8 cellular contexts compared by ENCODE assay signal in genomic region chr18:9137168-9138066, GRCh38. TPM values are rescaled to one million over a fixed set of nuclear protein-coding genes. Genes with fewer than 3 reads are reported as not detected.
DNase-seq lines count a peak whose midpoint lies in the region; ATAC-seq and TF ChIP-seq lines count a peak whose summit lies in the region.

No MANE protein-coding gene starts in this region.

- DNase-seq in D341Med (ENCODE audit: low spot score) (peak; percentile 92), HT1080 (ENCODE audit: low read depth) (peak; percentile 72), OCI-M1 (lab: John Stamatoyannopoulos, UW) (peak; percentile 93), fibroblast of gingiva (ENCODE audit: low read depth) (peak; percentile 81), natural killer cell (peak; percentile 66)
- DNase-seq in activated T-helper 1 cell treated with anti-CD3 and anti-CD28 coated beads, Interleukin-12 subunit alpha, Interleukin-12 subunit beta, Interleukin-2, Interleukin-4 antibody, amounts not matched to agents 30 ng/mL and 10 ng/mL and 1 ng/mL, durations not matched to agents 14 hours and 24 hours and 36 hours (ENCODE audit: low spot score) = peak; percentile 72

- H3K4me3 Mint-ChIP-seq in activated T-helper 1 cell treated with anti-CD3 and anti-CD28 coated beads, Interleukin-12 subunit alpha, Interleukin-12 subunit beta, Interleukin-2, Interleukin-4 antibody, amounts not matched to agents 30 ng/mL and 10 ng/mL and 1 ng/mL, durations not matched to agents 14 hours and 24 hours and 36 hours = peak overlapping the region; percentile 93
- H3K4me3 Mint-ChIP-seq in natural killer cell = peak overlapping the region; percentile 90
- H3K4me3 Mint-ChIP-seq in stimulated activated naive CD8-positive, alpha-beta T cell treated with anti-CD3 and anti-CD28 coated beads, Interleukin-15, Interleukin-2, amounts not matched to agents 100 ng/mL and 50 ng/mL, for 24 hours = peak overlapping the region; percentile 93

- H3K9me3 Mint-ChIP-seq in activated T-helper 1 cell treated with anti-CD3 and anti-CD28 coated beads, Interleukin-12 subunit alpha, Interleukin-12 subunit beta, Interleukin-2, Interleukin-4 antibody, amounts not matched to agents 30 ng/mL and 10 ng/mL and 1 ng/mL, durations not matched to agents 14 hours and 24 hours and 36 hours = no peaks in the 10 kb centered on the region
- H3K9me3 Mint-ChIP-seq in natural killer cell = no peaks in the 10 kb centered on the region
- H3K9me3 Mint-ChIP-seq in stimulated activated naive CD8-positive, alpha-beta T cell treated with anti-CD3 and anti-CD28 coated beads, Interleukin-15, Interleukin-2, amounts not matched to agents 100 ng/mL and 50 ng/mL, for 24 hours = no peaks in the 10 kb centered on the region

- peaks cover 54% of the 10 kb centered on the region for H3K4me1 Mint-ChIP-seq in activated T-helper 1 cell treated with anti-CD3 and anti-CD28 coated beads, Interleukin-12 subunit alpha, Interleukin-12 subunit beta, Interleukin-2, Interleukin-4 antibody, amounts not matched to agents 30 ng/mL and 10 ng/mL and 1 ng/mL, durations not matched to agents 14 hours and 24 hours and 36 hours (ENCODE audit: low read depth)
- H3K4me1 Mint-ChIP-seq in natural killer cell = peaks cover 47 to 58% of the 10 kb centered on the region in 2 donors
- H3K4me1 Mint-ChIP-seq in stimulated activated naive CD8-positive, alpha-beta T cell treated with anti-CD3 and anti-CD28 coated beads, Interleukin-15, Interleukin-2, amounts not matched to agents 100 ng/mL and 50 ng/mL, for 24 hours (ENCODE audit: low read depth) = peaks cover 65% of the 10 kb centered on the region

- no peaks in the 10 kb centered on the region for H3K27me3 Mint-ChIP-seq in activated T-helper 1 cell treated with anti-CD3 and anti-CD28 coated beads, Interleukin-12 subunit alpha, Interleukin-12 subunit beta, Interleukin-2, Interleukin-4 antibody, amounts not matched to agents 30 ng/mL and 10 ng/mL and 1 ng/mL, durations not matched to agents 14 hours and 24 hours and 36 hours (ENCODE audit: insufficient read depth)
- no peaks in the 10 kb centered on the region for H3K27me3 Mint-ChIP-seq in natural killer cell (ENCODE audit: low read depth in 2 of 2)
- no peaks in the 10 kb centered on the region for H3K27me3 Mint-ChIP-seq in stimulated activated naive CD8-positive, alpha-beta T cell treated with anti-CD3 and anti-CD28 coated beads, Interleukin-15, Interleukin-2, amounts not matched to agents 100 ng/mL and 50 ng/mL, for 24 hours

- ATAC-seq in GM21381 (IDR thresholded peaks at IDR 0.05; ENCODE audit: unreplicated experiment) (peak; percentile 36), natural killer cell (peak; percentile 41 to 56 (median 47))

- peak overlapping the region; percentile 83 for H3K27ac Mint-ChIP-seq in activated T-helper 1 cell treated with anti-CD3 and anti-CD28 coated beads, Interleukin-12 subunit alpha, Interleukin-12 subunit beta, Interleukin-2, Interleukin-4 antibody, amounts not matched to agents 30 ng/mL and 10 ng/mL and 1 ng/mL, durations not matched to agents 14 hours and 24 hours and 36 hours
- peak overlapping the region; percentile 97 to 98 for H3K27ac Mint-ChIP-seq in natural killer cell
- H3K27ac Mint-ChIP-seq in stimulated activated naive CD8-positive, alpha-beta T cell treated with anti-CD3 and anti-CD28 coated beads, Interleukin-15, Interleukin-2, amounts not matched to agents 100 ng/mL and 50 ng/mL, for 24 hours = peak overlapping the region; percentile 98

- H3K36me3 Mint-ChIP-seq in activated T-helper 1 cell treated with anti-CD3 and anti-CD28 coated beads, Interleukin-12 subunit alpha, Interleukin-12 subunit beta, Interleukin-2, Interleukin-4 antibody, amounts not matched to agents 30 ng/mL and 10 ng/mL and 1 ng/mL, durations not matched to agents 14 hours and 24 hours and 36 hours (ENCODE audit: low read depth) = peaks cover 42% of the 10 kb centered on the region
- no peaks in the 10 kb centered on the region for H3K36me3 Mint-ChIP-seq in natural killer cell
- H3K36me3 Mint-ChIP-seq in stimulated activated naive CD8-positive, alpha-beta T cell treated with anti-CD3 and anti-CD28 coated beads, Interleukin-15, Interleukin-2, amounts not matched to agents 100 ng/mL and 50 ng/mL, for 24 hours (ENCODE audit: low read depth) = peaks cover 33% of the 10 kb centered on the region

- no peak for TF ChIP-seq CTCF in natural killer cell (IDR thresholded peaks at IDR 0.05)

- intact Hi-C loops in activated T-helper 1 cell treated with anti-CD3 and anti-CD28 coated beads, Interleukin-12 subunit alpha, Interleukin-12 subunit beta, Interleukin-2, Interleukin-4 antibody, amounts not matched to agents 30 ng/mL and 10 ng/mL and 1 ng/mL, durations not matched to agents 14 hours and 24 hours and 36 hours (cut with micrococcal nuclease) = loop anchor here (2.0 to 10.0 kb wide), 4 partner anchors 43 to 777 kb away; partner anchors contain the start of genes PPP4R1 and VAPA
- intact Hi-C loops in natural killer cell (cut with micrococcal nuclease) = loop anchor here (2.0 to 5.0 kb wide), 2 partner anchors 197 to 340 kb away; partner anchors contain the start of genes RALBP1 and TWSG1

RNA-seq across cellular contexts. Expression of gene ANKRD12, which starts 0.8 kb away (rescaled TPM):
- total RNA-seq in HT1080 (2014; rRNA removed; shearing (Covaris generic)) = 5.8 and 9.3 TPM in 2 replicates
- 4.0 and 4.2 TPM in 2 replicates for polyA plus RNA-seq in HT1080 (2015; cell fraction: cytosol; rRNA removed)
- 8.2 and 10.4 TPM in 2 replicates for polyA plus RNA-seq in HT1080 (2015; cell fraction: nucleus; rRNA removed)
- 61.3 and 62.2 TPM in 2 replicates for total RNA-seq in activated T-helper 1 cell treated with anti-CD3 and anti-CD28 coated beads, Interleukin-12 subunit alpha, Interleukin-12 subunit beta, Interleukin-2, Interleukin-4 antibody, amounts not matched to agents 30 ng/mL and 10 ng/mL and 1 ng/mL, durations not matched to agents 14 hours and 24 hours and 36 hours
- 100 to 1,000 TPM; 136 to 148 (median 141) TPM for total RNA-seq in natural killer cell

RNA-seq across cellular contexts. Expression of gene NDUFV2, which starts 34.9 kb away (rescaled TPM):
- total RNA-seq in HT1080 (2014; rRNA removed; shearing (Covaris generic)) = 227 and 256 TPM in 2 replicates
- 157 and 162 TPM in 2 replicates for polyA plus RNA-seq in HT1080 (2015; cell fraction: cytosol; rRNA removed)
- 78.2 and 81.4 TPM in 2 replicates for polyA plus RNA-seq in HT1080 (2015; cell fraction: nucleus; rRNA removed)
- 381 and 391 TPM in 2 replicates for total RNA-seq in activated T-helper 1 cell treated with anti-CD3 and anti-CD28 coated beads, Interleukin-12 subunit alpha, Interleukin-12 subunit beta, Interleukin-2, Interleukin-4 antibody, amounts not matched to agents 30 ng/mL and 10 ng/mL and 1 ng/mL, durations not matched to agents 14 hours and 24 hours and 36 hours
- 100 to 1,000 TPM; 137 to 188 (median 154) TPM for total RNA-seq in natural killer cell

Comparison
In these comparisons a context has a peak if more than half of its experiments do, and no peak if none do; other contexts are left out.
1. Peak in every context shown above with its lines: DNase-seq and ATAC-seq.